ENCODE assay signal across 10 cellular contexts in the genomic region with DNA sequence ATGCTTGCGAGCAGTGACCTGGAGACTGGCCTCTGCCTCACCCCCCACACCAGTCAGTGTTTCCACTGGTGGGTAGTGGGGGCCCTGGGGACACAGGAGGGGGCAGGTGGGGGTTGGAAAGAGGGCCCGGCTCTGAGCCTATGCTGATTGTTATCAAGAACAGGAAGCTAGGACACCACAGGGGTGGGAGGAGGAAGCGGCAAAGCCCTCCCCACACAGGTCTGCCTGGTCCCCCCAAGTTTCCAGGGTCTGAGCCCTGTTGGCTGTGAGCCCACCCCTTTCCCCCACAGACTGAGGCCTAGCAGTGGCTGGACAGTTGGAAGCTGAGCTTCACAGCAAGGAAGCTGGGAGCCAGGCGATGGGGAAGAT. TPM values are rescaled to one million over a fixed set of nuclear protein-coding genes. Genes with fewer than 3 reads are reported as not detected.
DNase-seq lines count a peak whose midpoint lies in the region; ATAC-seq and TF ChIP-seq lines count a peak whose summit lies in the region.
"Had no signal": no experiment of that assay in that cellular context is flagged by ENCODE, and none has a peak within 500 bp of the region (broad histone marks: within the 10 kb centered on the region; RNA-seq: fewer than 3 reads in every experiment).

No MANE protein-coding gene starts in this region.

- peak; percentile 24 for DNase-seq in activated gamma-delta T cell (lab: John Stamatoyannopoulos, UW)
- DNase-seq in stimulated activated CD4-positive, alpha-beta T cell treated with anti-CD3 and anti-CD28 coated beads, Interleukin-4, amount 100 ng/mL, for 24 hours: peak; percentile 58
- no peak for DNase-seq in suprapubic skin (ENCODE audit: low spot score in 2 of 2)
- no peak for DNase-seq in NCI-H1105 treated with DMSO at 0.1 percent for 48 hours (lab: John Stamatoyannopoulos, UW)
- DNase-seq in uterus: no peak

- no peak overlapping the region for H2AFZ ChIP-seq in OCI-LY1 (ENCODE audit: low read length)

- H3K79me2 ChIP-seq in OCI-LY1 (ENCODE audit: insufficient read depth, low read length): no peaks in the 10 kb centered on the region

- TF ChIP-seq CTCF in OCI-LY1 (IDR thresholded peaks at IDR 0.05; ENCODE audit: low read length) (no peak), suprapubic skin (IDR thresholded peaks at IDR 0.05) (no peak), uterus (IDR thresholded peaks at IDR 0.05) (no peak)

- no peaks in the 10 kb centered on the region for H4K20me1 ChIP-seq in OCI-LY1 (ENCODE audit: insufficient read depth, low read length)

- H3K4me3 ChIP-seq in OCI-LY1 (ENCODE audit: low read depth, low read length, poor library complexity, severe bottlenecking) (peak overlapping the region; percentile 4), suprapubic skin (no peak overlapping the region), uterus (no peak overlapping the region)

- H3K36me3 ChIP-seq in OCI-LY1 (ENCODE audit: insufficient read depth, low read length): peaks cover 16% of the 10 kb centered on the region; the same call in 1 of the 2 replicates
- H3K36me3 ChIP-seq in suprapubic skin: no peaks in the 10 kb centered on the region
- H3K36me3 ChIP-seq in uterus: no peaks in the 10 kb centered on the region

- intact Hi-C loops in uterus (cut with DNase I; ENCODE audit: low total_unique reads): no loop called here

- WGBS in suprapubic skin: 78% methylated on average over 4 of the region's 4 CpGs

- peak overlapping the region; percentile 22; the same call in 1 of the 2 replicates for H3K9ac ChIP-seq in OCI-LY1 (ENCODE audit: low read length)

- H3K27me3 ChIP-seq in OCI-LY1 (ENCODE audit: insufficient read depth, low read length) (no peaks in the 10 kb centered on the region), suprapubic skin (no peaks in the 10 kb centered on the region), uterus (no peaks in the 10 kb centered on the region)

- H3K27ac ChIP-seq in OCI-LY1 (ENCODE audit: low read depth, low read length, poor library complexity, severe bottlenecking): no peak overlapping the region
- H3K27ac ChIP-seq in suprapubic skin: no peak overlapping the region
- H3K27ac ChIP-seq in uterus: no peak overlapping the region
- H3K27ac ChIP-seq: epithelial cell of prostate had no signal

- H3K9me3 ChIP-seq in OCI-LY1 (ENCODE audit: low read length) (no peaks in the 10 kb centered on the region), suprapubic skin (no peaks in the 10 kb centered on the region), uterus (no peaks in the 10 kb centered on the region)

- no peaks in the 10 kb centered on the region for H3F3A ChIP-seq in OCI-LY1 (ENCODE audit: insufficient read depth, low read length)

- no peaks in the 10 kb centered on the region for H3K9me2 ChIP-seq in OCI-LY1 (ENCODE audit: low read depth, low read length)

- no peak for TF ChIP-seq EP300 in suprapubic skin (IDR thresholded peaks at IDR 0.05)

- peaks cover 65% of the 10 kb centered on the region for H3K4me1 ChIP-seq in OCI-LY1 (ENCODE audit: insufficient read depth, low read length, severe bottlenecking)
- no peaks in the 10 kb centered on the region for H3K4me1 ChIP-seq in suprapubic skin
- H3K4me1 ChIP-seq in uterus: no peaks in the 10 kb centered on the region

- peak; percentile 29 for ATAC-seq in GM18868 (IDR thresholded peaks at IDR 0.05; ENCODE audit: unreplicated experiment)
- no peak for ATAC-seq in HG02852 (IDR thresholded peaks at IDR 0.05; ENCODE audit: unreplicated experiment)

- TF ChIP-seq POLR2A in suprapubic skin (IDR thresholded peaks at IDR 0.05) (no peak), uterus (IDR thresholded peaks at IDR 0.05) (no peak)

- peak overlapping the region; percentile 93 for H3K4me2 ChIP-seq in OCI-LY1 (ENCODE audit: low read length)

RNA-seq across cellular contexts. Expression of a gene that starts 1.6 kb away (rescaled TPM):
- total RNA-seq in suprapubic skin: 1 to 10 TPM in 1 of 4 donors, under 1 TPM in 2, not detected in 1; 0.42 to 2.7 (median 0.60) TPM
- total RNA-seq in uterus: 1 to 10 TPM in 2 of 4 donors, under 1 TPM in 1, not detected in 1; 0.79 to 8.5 (median 1.8) TPM
- total RNA-seq: neural crest cell had no signal

RNA-seq across cellular contexts. Expression of a gene that starts 17.5 kb away (rescaled TPM):
- total RNA-seq in suprapubic skin (10 to 100 TPM; 41.1 to 46.3 (median 43.0) TPM), uterus (10 to 100 TPM in 3 of 4 donors, 1 to 10 TPM in 1; 4.6 to 86.2 (median 18.7) TPM)

RNA-seq across cellular contexts. Expression of a gene that starts 31.6 kb away (rescaled TPM):
- total RNA-seq in suprapubic skin (1 to 10 TPM; 1.6 to 4.9 (median 4.1) TPM), uterus (1 to 10 TPM in 3 of 4 donors, not detected in 1; 3.5 to 7.2 (median 4.0) TPM)

RNA-seq across cellular contexts. Expression of a gene that starts 39.3 kb away (rescaled TPM):
- not detected for total RNA-seq in suprapubic skin
- under 1 TPM in 2 of 4 donors, not detected in 2; 0.09 to 0.21 TPM for total RNA-seq in uterus

Comparison
In these comparisons a context has a peak if more than half of its experiments do, and no peak if none do; other contexts are left out.
1. DNase-seq: peak in activated gamma-delta T cell (single experiment) and stimulated activated CD4-positive, alpha-beta T cell treated with anti-CD3 and anti-CD28 coated beads, Interleukin-4, amount 100 ng/mL, for 24 hours (single experiment); none in suprapubic skin (0 of 2), NCI-H1105 treated with DMSO at 0.1 percent for 48 hours (single experiment) and uterus (0 of 2).